Comparison of ENCODE assay signal across 8 cellular contexts in the genomic region with DNA sequence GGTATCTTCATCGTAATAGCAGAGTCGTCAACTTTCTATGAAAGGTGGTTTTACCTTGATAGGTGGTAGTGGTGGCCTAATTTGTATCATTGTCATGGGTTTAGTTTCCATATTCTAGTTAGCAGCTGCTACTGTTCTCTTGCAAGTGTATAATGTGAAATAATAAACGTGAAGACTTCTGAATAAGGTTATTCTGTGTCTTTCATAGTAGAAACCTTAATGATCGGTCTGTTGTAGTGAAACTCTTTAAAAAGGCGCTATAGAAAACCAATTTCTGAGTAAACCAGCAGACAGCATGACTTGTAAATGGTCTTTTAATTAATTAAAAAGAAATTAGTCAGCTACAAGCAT. TPM values are rescaled to one million over a fixed set of nuclear protein-coding genes. Genes with fewer than 3 reads are reported as not detected.
DNase-seq lines count a peak whose midpoint lies in the region; ATAC-seq and TF ChIP-seq lines count a peak whose summit lies in the region.

No MANE protein-coding gene starts in this region.

- no peaks in the 10 kb centered on the region for H3K9me3 ChIP-seq in body of pancreas

- no peaks in the 10 kb centered on the region for H3K27me3 Mint-ChIP-seq in activated naive CD4-positive, alpha-beta T cell treated with anti-CD3 and anti-CD28 coated beads, Interleukin-2, amount 50 U/mL, for 24 hours
- no peaks in the 10 kb centered on the region for H3K27me3 Mint-ChIP-seq in memory B cell
- H3K27me3 Mint-ChIP-seq in type B pancreatic cell = peaks cover 4% of the 10 kb centered on the region

- no peak for ATAC-seq in body of pancreas
- no peak for ATAC-seq in memory B cell (ENCODE audit: low read depth)
- ATAC-seq in sciatic nerve = no peak
- no peak for ATAC-seq in HG03139 (IDR thresholded peaks at IDR 0.05; ENCODE audit: unreplicated experiment)

- DNase-seq in activated naive CD4-positive, alpha-beta T cell (lab: John Stamatoyannopoulos, UW) = no peak
- DNase-seq in body of pancreas (no peak), memory B cell (ENCODE audit: low spot score in 2 of 2) (no peak), type B pancreatic cell (ENCODE audit: extremely low spot score, unreplicated experiment) (no peak), sciatic nerve (ENCODE audit: low spot score) (no peak), NCI-H510A (lab: John Stamatoyannopoulos, UW) (no peak)

- peak overlapping the region; percentile 98 for H3K4me3 Mint-ChIP-seq in activated naive CD4-positive, alpha-beta T cell treated with anti-CD3 and anti-CD28 coated beads, Interleukin-2, amount 50 U/mL, for 24 hours
- H3K4me3 Mint-ChIP-seq in memory B cell = peak overlapping the region; percentile 99
- H3K4me3 Mint-ChIP-seq in type B pancreatic cell = peak overlapping the region; percentile 100

- intact Hi-C loops in body of pancreas (cut with DNase I) (no loop called here), sciatic nerve (cut with DNase I) (no loop called here)

- H3K27me3 ChIP-seq in body of pancreas = no peaks in the 10 kb centered on the region

- peaks cover 0 to 12% of the 10 kb centered on the region in 2 donors for H3K36me3 ChIP-seq in body of pancreas (replicated peaks in 1 of 2; ENCODE audit: insufficient read depth in 1 of 2, low read depth in 2 of 2)

- peak overlapping the region in 3 of 4 donors; percentile 49 to 96 (median 75) for H3K27ac ChIP-seq in body of pancreas

- 9 to 15% methylated on average over 5 of the region's 5 CpGs for WGBS in body of pancreas, 2 donors

- peak overlapping the region; percentile 100 for H3K27ac Mint-ChIP-seq in activated naive CD4-positive, alpha-beta T cell treated with anti-CD3 and anti-CD28 coated beads, Interleukin-2, amount 50 U/mL, for 24 hours
- H3K27ac Mint-ChIP-seq in memory B cell (peak overlapping the region; percentile 94), type B pancreatic cell (peak overlapping the region; percentile 97)

- peaks cover 48% of the 10 kb centered on the region for H3K4me1 Mint-ChIP-seq in activated naive CD4-positive, alpha-beta T cell treated with anti-CD3 and anti-CD28 coated beads, Interleukin-2, amount 50 U/mL, for 24 hours
- H3K4me1 Mint-ChIP-seq in memory B cell (peaks cover 29% of the 10 kb centered on the region), type B pancreatic cell (ENCODE audit: unreplicated experiment) (peaks cover 25% of the 10 kb centered on the region)

- H3K4me1 ChIP-seq in body of pancreas = peaks cover 25% of the 10 kb centered on the region

- TF ChIP-seq CTCF in body of pancreas (IDR thresholded peaks at IDR 0.05) = no peak
- TF ChIP-seq CTCF in type B pancreatic cell (conservative IDR thresholded peaks at IDR 0.05) = no peak

- peaks cover 22% of the 10 kb centered on the region for H3K36me3 Mint-ChIP-seq in activated naive CD4-positive, alpha-beta T cell treated with anti-CD3 and anti-CD28 coated beads, Interleukin-2, amount 50 U/mL, for 24 hours
- H3K36me3 Mint-ChIP-seq in memory B cell (peaks cover 15% of the 10 kb centered on the region), type B pancreatic cell (peaks cover 28% of the 10 kb centered on the region)

- no peaks in the 10 kb centered on the region for H3K9me3 Mint-ChIP-seq in activated naive CD4-positive, alpha-beta T cell treated with anti-CD3 and anti-CD28 coated beads, Interleukin-2, amount 50 U/mL, for 24 hours
- no peaks in the 10 kb centered on the region for H3K9me3 Mint-ChIP-seq in memory B cell
- H3K9me3 Mint-ChIP-seq in type B pancreatic cell = no peaks in the 10 kb centered on the region

- TF ChIP-seq POLR2A in body of pancreas (IDR thresholded peaks at IDR 0.05) = no peak

- H3K4me3 ChIP-seq in body of pancreas = peak overlapping the region; percentile 48 to 74

RNA-seq across cellular contexts. Expression of gene SET, which starts 1.6 kb away (rescaled TPM):
- 10 to 100 TPM; 70.9 to 87.2 TPM for total RNA-seq in body of pancreas
- 450 and 545 TPM in 2 replicates for total RNA-seq in type B pancreatic cell (ENCODE audit: low replicate concordance)
- total RNA-seq in sciatic nerve = 222 TPM

RNA-seq across cellular contexts. Expression of gene PKN3, which starts 11.6 kb away (rescaled TPM):
- total RNA-seq in body of pancreas (10 to 100 TPM in 1 of 2 donors, 1 to 10 TPM in 1; 4.9 to 10.2 TPM), type B pancreatic cell (ENCODE audit: low replicate concordance) (6.9 and 11.7 TPM in 2 replicates), sciatic nerve (9.9 TPM)

RNA-seq across cellular contexts. Expression of gene ZDHHC12, which starts 33.3 kb away (rescaled TPM):
- total RNA-seq in body of pancreas (10 to 100 TPM; 21.1 to 64.9 TPM), type B pancreatic cell (ENCODE audit: low replicate concordance) (25.6 and 53.5 TPM in 2 replicates), sciatic nerve (7.4 TPM)

RNA-seq across cellular contexts. Expression of gene DYNC2I2, which starts 34.0 kb away (rescaled TPM):
- total RNA-seq in body of pancreas = 10 to 100 TPM; 58.1 to 62.3 TPM
- total RNA-seq in type B pancreatic cell (ENCODE audit: low replicate concordance) = 65.0 and 70.6 TPM in 2 replicates
- total RNA-seq in sciatic nerve = 28.4 TPM
